ENCODE assay signal across 8 cellular contexts in genomic region chr3:44338828-44339127, GRCh38. TPM values are rescaled to one million over a fixed set of nuclear protein-coding genes. Genes with fewer than 3 reads are reported as not detected.
A peak's percentile ranks its signal among the peaks of the same experiment; 100 is the strongest.
DNase-seq lines count a peak whose midpoint lies in the region; ATAC-seq and TF ChIP-seq lines count a peak whose summit lies in the region.

No MANE protein-coding gene starts in this region.

- H3K27me3 ChIP-seq in A673 (replicated peaks; ENCODE audit: insufficient read depth, low read depth, low read length, poor library complexity) (no peaks in the 10 kb centered on the region), muscle layer of colon (ENCODE audit: control insufficient read depth in 1 of 2, insufficient read depth in 2 of 2, low read length in 2 of 2) (no peaks in the 10 kb centered on the region)

- BruUV-seq in A673 (replicated peaks; lab: Mats Ljungman, UMichigan), result no TSS peak

- no peak for DNase-seq in A673 (ENCODE audit: low spot score)
- DNase-seq in caudate nucleus (lab: John Stamatoyannopoulos, UW), result no peak
- DNase-seq in medulla oblongata (ENCODE audit: extremely low spot score), result no peak
- DNase-seq in middle frontal gyrus (ENCODE audit: extremely low spot score, low spot score), result no peak

- no peak for TF ChIP-seq CTCF in A673 (conservative IDR thresholded peaks at IDR 0.05; ENCODE audit: low read depth, low read length)

- POLR2A ChIA-PET in A673 (lab: Charles Lee; ENCODE audit: low non-redundant PET), result no interaction called here

- no peak for TF ChIP-seq EP300 in Ishikawa (IDR thresholded peaks at IDR 0.05; ENCODE audit: borderline replicate concordance)

- no peaks in the 10 kb centered on the region for H3K9me3 ChIP-seq in A673 (ENCODE audit: low read depth, low read length, poor library complexity, severe bottlenecking)
- no peaks in the 10 kb centered on the region for H3K9me3 ChIP-seq in muscle layer of colon (ENCODE audit: low read length)

- CTCF ChIA-PET in A673 (lab: Charles Lee), result interaction anchor here (0.7 kb wide), 1 partner anchor 181 kb away, joined by 3 read pairs; no protein-coding TSS in a partner anchor

- peaks cover 12% of the 10 kb centered on the region for H3K4me1 ChIP-seq in A673 (ENCODE audit: insufficient read depth, low read length, poor library complexity, severe bottlenecking)
- peaks cover 24% of the 10 kb centered on the region for H3K4me1 ChIP-seq in muscle layer of colon (ENCODE audit: insufficient read depth, low read length)

- H3K27ac ChIP-seq in A673 (ENCODE audit: low read depth, low read length, poor library complexity, severe bottlenecking), result peak overlapping the region; percentile 93
- H3K27ac ChIP-seq in caudate nucleus (ENCODE audit: low read depth, low read length), result peak overlapping the region; percentile 99
- peak overlapping the region; percentile 97 for H3K27ac ChIP-seq in muscle layer of colon (ENCODE audit: low read depth, low read length)

- TF ChIP-seq RAD21 in Ishikawa (IDR thresholded peaks at IDR 0.05; ENCODE audit: low read depth), result no peak

- H3K4me3 ChIP-seq in A673 (ENCODE audit: low read depth, low read length, poor library complexity, severe bottlenecking) (peak overlapping the region; percentile 62), muscle layer of colon (ENCODE audit: low read depth in 1 of 2, low read length in 2 of 2) (peak overlapping the region; percentile 87 to 91)

- ATAC-seq in GM19351 (IDR thresholded peaks at IDR 0.05; ENCODE audit: unreplicated experiment), result no peak
- ATAC-seq in HG03571 (IDR thresholded peaks at IDR 0.05; ENCODE audit: unreplicated experiment), result no peak

- H3K36me3 ChIP-seq in A673 (ENCODE audit: insufficient read depth, low read length, poor library complexity, severe bottlenecking) (no peaks in the 10 kb centered on the region), muscle layer of colon (ENCODE audit: insufficient read depth, low read length) (no peaks in the 10 kb centered on the region)

- H3K9ac ChIP-seq in muscle layer of colon (ENCODE audit: low read length), result peak overlapping the region; percentile 86

- intact Hi-C loops in A673 (cut with micrococcal nuclease; ENCODE audit: unreplicated experiment), result no loop called here

TF ChIP-seq in Ishikawa, 13 proteins besides CTCF, POLR2A, EP300 and RAD21:
- TF ChIP-seq ZBTB7A (IDR thresholded peaks at IDR 0.05; ENCODE audit: low read depth) (peak; percentile 54; the same call in 1 of the 2 replicates), EGR1 (IDR thresholded peaks at IDR 0.05) (no peak), CREB1 (IDR thresholded peaks at IDR 0.05; ENCODE audit: low read depth) (no peak)

RNA-seq across cellular contexts. Expression of gene TCAIM, which starts 0.2 kb away (rescaled TPM):
- 19.1 and 21.7 TPM in 2 replicates for total RNA-seq in A673 (2021)
